In genomic region chr10:64329510-64329909, GRCh38 we compare ENCODE assay signal across 29 cellular contexts.
"Had no signal": no experiment of that assay in that cellular context is flagged by ENCODE, and none has a peak within 500 bp of the region (broad histone marks: within the 10 kb centered on the region; RNA-seq: fewer than 3 reads in every experiment).

No MANE protein-coding gene starts in this region.

- H3K4me1 Mint-ChIP-seq: stimulated activated effector memory CD8-positive, alpha-beta T cell treated with anti-CD3 and anti-CD28 coated beads, Interleukin-12 subunit alpha, Interleukin-12 subunit beta, amount 100 ng/mL, for 72 hours; stimulated activated memory B cell treated with anti-CD40 and anti-IgM and Interleukin-4, amounts not matched to agents 10 μg/mL and 1 μg/mL and 100 μg/mL, for 72 hours; stimulated activated naive B cell treated with anti-CD40 and anti-IgM and Interleukin-4, amounts not matched to agents 10 μg/mL and 1 μg/mL and 100 μg/mL, for 72 hours; stimulated activated naive CD8-positive, alpha-beta T cell treated with anti-CD3 and anti-CD28 coated beads, Interleukin-15, amount 100 ng/mL, for 72 hours had no signal

- DNase-seq: stimulated activated CD4-positive, alpha-beta T cell treated with anti-CD3 and anti-CD28 coated beads, Interleukin-2, amount 100 ng/mL, for 48 hours; stimulated activated CD4-positive, alpha-beta T cell treated with anti-CD3 and anti-CD28 coated beads, Interleukin-4, amount 100 ng/mL, for 1 hour; stimulated activated CD4-positive, alpha-beta T cell treated with anti-CD3 and anti-CD28 coated beads, Interleukin-4, amount 100 ng/mL, for 24 hours; stimulated activated CD4-positive, alpha-beta T cell treated with anti-CD3 and anti-CD28 coated beads, Interleukin-4, amount 100 ng/mL, for 4 hours; stimulated activated CD8-positive, alpha-beta memory T cell treated with anti-CD3 and anti-CD28 coated beads, Interleukin-4, amount 100 ng/mL, for 48 hours; stimulated activated naive B cell treated with anti-CD40 and anti-IgM and Interleukin-4, amounts not matched to agents 10 μg/mL and 1 μg/mL and 100 μg/mL, for 72 hours; stimulated activated naive CD4-positive, alpha-beta T cell; stimulated activated naive CD4-positive, alpha-beta T cell treated with Interleukin-2 at 50 U/mL for 16 hours; stimulated activated naive CD8-positive, alpha-beta T cell treated with anti-CD3 and anti-CD28 coated beads, Interleukin-15, amount 100 ng/mL, for 72 hours; stimulated activated naive CD8-positive, alpha-beta T cell treated with anti-CD3 and anti-CD28 coated beads, Interleukin-15, Interleukin-2, amounts not matched to agents 100 U/mL and 50 U/mL, for 24 hours; stomach; substantia nigra; testis; thyroid gland; tibial artery; transverse colon; trophoblast cell; upper lobe of left lung; upper lobe of right lung; uterus had no signal

- H3K9me3 ChIP-seq: suprapubic skin, testis, thyroid gland, uterus, vagina had no signal

- H3K4me3 ChIP-seq: stomach, suprapubic skin, testis, thoracic aorta, thyroid gland, tibial artery, tibial nerve, transverse colon, upper lobe of left lung, upper lobe of right lung, uterus, vagina had no signal

- H3K36me3 ChIP-seq: stomach, suprapubic skin, thoracic aorta, thyroid gland, tibial artery, tibial nerve, upper lobe of left lung, upper lobe of right lung, uterus, vagina had no signal

- ATAC-seq: stimulated activated effector memory CD8-positive, alpha-beta T cell treated with anti-CD3 and anti-CD28 coated beads, Interleukin-12 subunit alpha, Interleukin-12 subunit beta, amount 100 ng/mL, for 72 hours; stimulated activated memory B cell treated with anti-CD40 and anti-IgM and Interleukin-4, amounts not matched to agents 10 μg/mL and 1 μg/mL and 100 μg/mL, for 72 hours; stimulated activated naive B cell treated with anti-CD40 and anti-IgM and Interleukin-4, amounts not matched to agents 10 μg/mL and 1 μg/mL and 100 μg/mL, for 72 hours; stimulated activated naive CD8-positive, alpha-beta T cell treated with anti-CD3 and anti-CD28 coated beads, Interleukin-15, amount 100 ng/mL, for 72 hours; stimulated activated naive CD8-positive, alpha-beta T cell treated with anti-CD3 and anti-CD28 coated beads, Interleukin-15, Interleukin-2, amounts not matched to agents 100 U/mL and 50 U/mL, for 24 hours; upper lobe of right lung had no signal

- H3K27ac Mint-ChIP-seq: stimulated activated effector memory CD8-positive, alpha-beta T cell treated with anti-CD3 and anti-CD28 coated beads, Interleukin-12 subunit alpha, Interleukin-12 subunit beta, amount 100 ng/mL, for 72 hours; stimulated activated memory B cell treated with anti-CD40 and anti-IgM and Interleukin-4, amounts not matched to agents 10 μg/mL and 1 μg/mL and 100 μg/mL, for 72 hours; stimulated activated naive B cell treated with anti-CD40 and anti-IgM and Interleukin-4, amounts not matched to agents 10 μg/mL and 1 μg/mL and 100 μg/mL, for 72 hours; stimulated activated naive CD8-positive, alpha-beta T cell treated with anti-CD3 and anti-CD28 coated beads, Interleukin-15, amount 100 ng/mL, for 72 hours; stimulated activated naive CD8-positive, alpha-beta T cell treated with anti-CD3 and anti-CD28 coated beads, Interleukin-15, Interleukin-2, amounts not matched to agents 100 ng/mL and 50 ng/mL, for 24 hours; type B pancreatic cell had no signal

- H3K27ac ChIP-seq: stomach, suprapubic skin, testis, thoracic aorta, thyroid gland, tibial artery, tibial nerve, transverse colon, upper lobe of left lung, upper lobe of right lung, uterus, vagina had no signal

- H3K27me3 Mint-ChIP-seq: stimulated activated memory B cell treated with anti-CD40 and anti-IgM and Interleukin-4, amounts not matched to agents 10 μg/mL and 1 μg/mL and 100 μg/mL, for 72 hours; stimulated activated naive B cell treated with anti-CD40 and anti-IgM and Interleukin-4, amounts not matched to agents 10 μg/mL and 1 μg/mL and 100 μg/mL, for 72 hours; stimulated activated naive CD8-positive, alpha-beta T cell treated with anti-CD3 and anti-CD28 coated beads, Interleukin-15, amount 100 ng/mL, for 72 hours; stimulated activated naive CD8-positive, alpha-beta T cell treated with anti-CD3 and anti-CD28 coated beads, Interleukin-15, Interleukin-2, amounts not matched to agents 100 ng/mL and 50 ng/mL, for 24 hours had no signal

- H3K9me3 Mint-ChIP-seq: type B pancreatic cell had no signal

- H3K4me1 ChIP-seq: stomach, suprapubic skin, testis, thyroid gland, tibial artery, tibial nerve, transverse colon, upper lobe of left lung, upper lobe of right lung, uterus, vagina had no signal

- H3K27me3 ChIP-seq: stomach, suprapubic skin, testis, thyroid gland, tibial artery, tibial nerve, transverse colon, upper lobe of left lung, upper lobe of right lung, uterus, vagina had no signal

- H3K36me3 Mint-ChIP-seq: stimulated activated effector memory CD8-positive, alpha-beta T cell treated with anti-CD3 and anti-CD28 coated beads, Interleukin-12 subunit alpha, Interleukin-12 subunit beta, amount 100 ng/mL, for 72 hours; stimulated activated memory B cell treated with anti-CD40 and anti-IgM and Interleukin-4, amounts not matched to agents 10 μg/mL and 1 μg/mL and 100 μg/mL, for 72 hours; stimulated activated naive B cell treated with anti-CD40 and anti-IgM and Interleukin-4, amounts not matched to agents 10 μg/mL and 1 μg/mL and 100 μg/mL, for 72 hours; type B pancreatic cell had no signal

- H3K4me3 Mint-ChIP-seq: stimulated activated effector memory CD8-positive, alpha-beta T cell treated with anti-CD3 and anti-CD28 coated beads, Interleukin-12 subunit alpha, Interleukin-12 subunit beta, amount 100 ng/mL, for 72 hours; stimulated activated memory B cell treated with anti-CD40 and anti-IgM and Interleukin-4, amounts not matched to agents 10 μg/mL and 1 μg/mL and 100 μg/mL, for 72 hours; stimulated activated naive B cell treated with anti-CD40 and anti-IgM and Interleukin-4, amounts not matched to agents 10 μg/mL and 1 μg/mL and 100 μg/mL, for 72 hours; stimulated activated naive CD8-positive, alpha-beta T cell treated with anti-CD3 and anti-CD28 coated beads, Interleukin-15, amount 100 ng/mL, for 72 hours; stimulated activated naive CD8-positive, alpha-beta T cell treated with anti-CD3 and anti-CD28 coated beads, Interleukin-15, Interleukin-2, amounts not matched to agents 100 ng/mL and 50 ng/mL, for 24 hours; type B pancreatic cell had no signal

- FAIRE-seq: urothelium cell line had no signal
